In the genomic region with DNA sequence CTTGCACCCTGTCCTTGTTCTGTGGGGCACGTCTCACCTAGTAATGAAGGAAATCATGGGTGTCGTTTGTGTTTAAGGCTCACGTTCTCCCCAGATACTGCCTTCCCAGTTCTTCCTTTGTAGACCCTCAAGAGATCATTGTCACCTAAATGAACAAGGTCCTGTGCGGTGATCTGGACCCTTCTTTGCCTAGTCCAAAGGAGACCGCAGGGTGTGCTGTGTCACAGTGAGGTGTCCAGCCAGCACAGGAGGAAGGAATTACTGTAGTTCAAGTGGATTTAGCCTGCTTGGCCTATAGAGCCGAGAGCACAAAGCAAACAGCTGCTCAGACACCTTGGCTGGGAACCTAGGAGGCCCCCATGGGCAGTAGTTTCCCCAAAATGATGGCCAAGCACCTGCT, we compare ENCODE assay signal across 16 cellular contexts. TPM values are rescaled to one million over a fixed set of nuclear protein-coding genes. Genes with fewer than 3 reads are reported as not detected.
DNase-seq lines count a peak whose midpoint lies in the region; ATAC-seq, FAIRE-seq and TF ChIP-seq lines count a peak whose summit lies in the region.
"Had no signal": no experiment of that assay in that cellular context is flagged by ENCODE, and none has a peak within 500 bp of the region (broad histone marks: within the 10 kb centered on the region; RNA-seq: fewer than 3 reads in every experiment).

No MANE protein-coding gene starts in this region.

- no peaks in the 10 kb centered on the region for H3K36me3 Mint-ChIP-seq in stimulated activated effector memory CD8-positive, alpha-beta T cell treated with anti-CD3 and anti-CD28 coated beads, Interleukin-12 subunit alpha, Interleukin-12 subunit beta, amount 100 ng/mL, for 72 hours
- H3K36me3 Mint-ChIP-seq: CD4-positive, alpha-beta memory T cell had no signal

- H4K20me1 ChIP-seq in HepG2 (ENCODE audit: insufficient read depth, low read length) (no peaks in the 10 kb centered on the region), K562 (replicated peaks; ENCODE audit: control insufficient read depth, insufficient read depth, low read length) (no peaks in the 10 kb centered on the region)

- no peak for TF ChIP-seq RAD21 in HepG2 (CRISPR knock-in tag; IDR thresholded peaks at IDR 0.05)
- TF ChIP-seq RAD21 in K562 (CRISPR knock-in tag; conservative IDR thresholded peaks at IDR 0.05 in 1 of 2, IDR thresholded peaks at IDR 0.05 in 1 of 2), result no peak

- H3K4me3 ChIP-seq in HepG2 (replicated peaks in 1 of 3; ENCODE audit: insufficient read depth in 1 of 3, low read depth in 2 of 3, low read length in 3 of 3) (0 out of 6 replicates have a peak overlapping the region, but pooled peaks of 1 of the 3 experiments have one; percentile 33), right lobe of liver (no peak overlapping the region), K562 (no peak overlapping the region), mesenchymal stem cell (ENCODE audit: insufficient read depth in 1 of 2, low read depth in 1 of 2, low read length in 2 of 2) (no peak overlapping the region), colonic mucosa (no peak overlapping the region)

- H2BK12ac ChIP-seq in mesenchymal stem cell (ENCODE audit: low read length in 2 of 2), result no peak overlapping the region

- peaks cover 3% of the 10 kb centered on the region for H3K9me3 Mint-ChIP-seq in stimulated activated effector memory CD8-positive, alpha-beta T cell treated with anti-CD3 and anti-CD28 coated beads, Interleukin-12 subunit alpha, Interleukin-12 subunit beta, amount 100 ng/mL, for 72 hours

- intact Hi-C loops in HepG2 (cut with micrococcal nuclease; ENCODE audit: unreplicated experiment) (no loop called here), right lobe of liver (cut with DNase I) (no loop called here), K562 (cut with micrococcal nuclease) (no loop called here), colonic mucosa (cut with DNase I) (no loop called here)

- H3K4me1 ChIP-seq in HepG2 (ENCODE audit: insufficient read depth, low read length) (peaks cover 14% of the 10 kb centered on the region), right lobe of liver (no peaks in the 10 kb centered on the region), K562 (replicated peaks in 1 of 2; ENCODE audit: control insufficient read depth in 2 of 2, insufficient read depth in 2 of 2, low read length in 2 of 2) (peaks cover 11 to 14% of the 10 kb centered on the region in 2 experiments; a peak in 3 of 5 replicates), mesenchymal stem cell (ENCODE audit: control insufficient read depth, insufficient read depth, low read depth, low read length) (peaks cover 18% of the 10 kb centered on the region), colonic mucosa (no peaks in the 10 kb centered on the region)

- peak; percentile 76 for ATAC-seq in HepG2
- ATAC-seq in right lobe of liver, result no peak
- ATAC-seq in K562, result peak; percentile 58
- ATAC-seq in stimulated activated effector memory CD8-positive, alpha-beta T cell treated with anti-CD3 and anti-CD28 coated beads, Interleukin-12 subunit alpha, Interleukin-12 subunit beta, amount 100 ng/mL, for 72 hours, result no peak

- TF ChIP-seq EP300 in HepG2 (IDR thresholded peaks at IDR 0.05; ENCODE audit: low read depth in 2 of 2, low read length in 2 of 2) (no peak), HepG2 (CRISPR knock-in tag; IDR thresholded peaks at IDR 0.05; ENCODE audit: borderline replicate concordance) (no peak), K562 (IDR thresholded peaks at IDR 0.05; ENCODE audit: low read length) (no peak)

- H3K23ac ChIP-seq in mesenchymal stem cell (ENCODE audit: low read length in 2 of 2), result no peak overlapping the region

- no peak overlapping the region for H3K18ac ChIP-seq in mesenchymal stem cell (ENCODE audit: low read depth in 1 of 2, low read length in 2 of 2)

- H2AK5ac ChIP-seq in mesenchymal stem cell (ENCODE audit: low read length, severe bottlenecking), result peak overlapping the region; percentile 30

- no peak overlapping the region for H4K91ac ChIP-seq in mesenchymal stem cell (ENCODE audit: low read length)

- H3K27me3 ChIP-seq in HepG2 (ENCODE audit: control insufficient read depth in 1 of 2, insufficient read depth in 2 of 2, low read length in 2 of 2) (peaks cover 0 to 51% of the 10 kb centered on the region in 2 experiments; a peak in 3 of 5 replicates), right lobe of liver (no peaks in the 10 kb centered on the region), K562 (ENCODE audit: control insufficient read depth in 2 of 2, insufficient read depth in 2 of 2, low read length in 2 of 2) (peaks cover 27 to 58% of the 10 kb centered on the region in 2 experiments; a peak in 4 of 5 replicates), mesenchymal stem cell (ENCODE audit: control insufficient read depth in 1 of 2, insufficient read depth in 1 of 2, low read length in 2 of 2) (peaks cover 0 to 2% of the 10 kb centered on the region in 2 experiments), colonic mucosa (no peaks in the 10 kb centered on the region)
- H3K27me3 ChIP-seq: BE2C had no signal

- H3K4me3 Mint-ChIP-seq in stimulated activated effector memory CD8-positive, alpha-beta T cell treated with anti-CD3 and anti-CD28 coated beads, Interleukin-12 subunit alpha, Interleukin-12 subunit beta, amount 100 ng/mL, for 72 hours, result no peak overlapping the region
- H3K4me3 Mint-ChIP-seq: CD4-positive, alpha-beta memory T cell had no signal

- in situ Hi-C loops in HepG2 (cut with HindIII; ENCODE audit: extremely low pct_ligation_motif_present, low pct_unique_long_range_greater_than_20kb) (no loop called here), K562 (cut with MboI) (no loop called here)

- CTCF ChIA-PET in HepG2 (lab: Yijun Ruan, JAX; ENCODE audit: low intra/inter-chr PET ratio, low total read pairs), result no interaction called here
- CTCF ChIA-PET in K562 (lab: Yijun Ruan, JAX; ENCODE audit: low intra/inter-chr PET ratio), result no interaction called here

- FAIRE-seq in HepG2 (lab: Jason Lieb, UNC), result no peak
- no peak for FAIRE-seq in K562 (lab: Jason Lieb, UNC)
- FAIRE-seq: A204.1, G401.6, GM12891, H54 had no signal

- H3K36me3 ChIP-seq in HepG2 (replicated peaks in 1 of 2; ENCODE audit: control insufficient read depth in 1 of 2, insufficient read depth in 2 of 2, low read length in 2 of 2) (no peaks in the 10 kb centered on the region), right lobe of liver (no peaks in the 10 kb centered on the region), K562 (ENCODE audit: control insufficient read depth, insufficient read depth, low read length) (no peaks in the 10 kb centered on the region), mesenchymal stem cell (ENCODE audit: control insufficient read depth in 1 of 2, insufficient read depth in 2 of 2, low read depth in 1 of 2, low read length in 2 of 2) (no peaks in the 10 kb centered on the region), colonic mucosa (no peaks in the 10 kb centered on the region)
- H3K36me3 ChIP-seq: BE2C had no signal

- DNase-seq in HepG2 (ENCODE audit: low spot score) (no peak), right lobe of liver (no peak), K562 (ENCODE audit: extremely low read depth in 1 of 4, low spot score in 3 of 4) (peak in 1 of 4 experiments; percentile 16), mesenchymal stem cell (no peak), colonic mucosa (no peak), cerebellum (ENCODE audit: low spot score) (no peak)
- no peak for DNase-seq in stimulated activated effector memory CD8-positive, alpha-beta T cell treated with anti-CD3 and anti-CD28 coated beads, Interleukin-12 subunit alpha, Interleukin-12 subunit beta, amount 100 ng/mL, for 72 hours (ENCODE audit: low spot score in 2 of 2)
- DNase-seq: BE2C; CD4-positive, alpha-beta memory T cell; DMS79 had no signal

- H4K8ac ChIP-seq in mesenchymal stem cell (ENCODE audit: low read length), result no peak overlapping the region

- no peak overlapping the region for H3K14ac ChIP-seq in mesenchymal stem cell (ENCODE audit: low read length in 2 of 2)

- TF ChIP-seq CTCF in HepG2 (CRISPR knock-in tag; IDR thresholded peaks at IDR 0.05) (no peak), right lobe of liver (IDR thresholded peaks at IDR 0.05) (no peak), K562 (IDR thresholded peaks at IDR 0.05 in 2 of 3, conservative IDR thresholded peaks at IDR 0.05 in 1 of 3; ENCODE audit: insufficient read depth in 2 of 3, low read depth in 1 of 3, low read length in 3 of 3) (no peak), colonic mucosa (IDR thresholded peaks at IDR 0.05) (no peak)

- no peak overlapping the region for H3K27ac Mint-ChIP-seq in stimulated activated effector memory CD8-positive, alpha-beta T cell treated with anti-CD3 and anti-CD28 coated beads, Interleukin-12 subunit alpha, Interleukin-12 subunit beta, amount 100 ng/mL, for 72 hours
- H3K27ac Mint-ChIP-seq: CD4-positive, alpha-beta memory T cell had no signal

- H3K27ac ChIP-seq in HepG2 (ENCODE audit: extremely low read length, insufficient read depth, low read length), result no peak overlapping the region
- no peak overlapping the region for H3K27ac ChIP-seq in right lobe of liver
- H3K27ac ChIP-seq in K562 (ENCODE audit: extremely low read depth, low read depth, low read length), result no peak overlapping the region
- no peak overlapping the region for H3K27ac ChIP-seq in mesenchymal stem cell (ENCODE audit: low read length, poor library complexity, severe bottlenecking)
- no peak overlapping the region for H3K27ac ChIP-seq in colonic mucosa
- H3K27ac ChIP-seq: C4-2B, HL-60 had no signal

- H3K9me3 ChIP-seq in HepG2 (ENCODE audit: low read length) (no peaks in the 10 kb centered on the region), right lobe of liver (no peaks in the 10 kb centered on the region), K562 (replicated peaks; ENCODE audit: control insufficient read depth, insufficient read depth, low read depth, low read length) (no peaks in the 10 kb centered on the region), mesenchymal stem cell (ENCODE audit: control insufficient read depth, low read length) (no peaks in the 10 kb centered on the region), colonic mucosa (no peaks in the 10 kb centered on the region)
- H3K9me3 ChIP-seq: BE2C had no signal

- H2BK120ac ChIP-seq in mesenchymal stem cell (ENCODE audit: low read depth, low read length), result no peak overlapping the region

- no peaks in the 10 kb centered on the region for H3K79me2 ChIP-seq in HepG2 (ENCODE audit: insufficient read depth, low read length)
- H3K79me2 ChIP-seq in K562 (ENCODE audit: control insufficient read depth, insufficient read depth, low read length), result no peaks in the 10 kb centered on the region

- BruUV-seq in HepG2 (replicated peaks; lab: Mats Ljungman, UMichigan), result no TSS peak
- BruUV-seq in K562 (replicated peaks; lab: Mats Ljungman, UMichigan), result no TSS peak

- H3K9ac ChIP-seq in HepG2 (ENCODE audit: insufficient read depth, low read depth, low read length) (no peak overlapping the region), K562 (ENCODE audit: insufficient read depth in 1 of 2, low read depth in 2 of 2, low read length in 2 of 2) (no peak overlapping the region), mesenchymal stem cell (ENCODE audit: low read length) (no peak overlapping the region), colonic mucosa (ENCODE audit: low read depth in 2 of 2, low read length in 2 of 2) (no peak overlapping the region)

- H2BK15ac ChIP-seq in mesenchymal stem cell (ENCODE audit: low read depth, poor library complexity, severe bottlenecking), result no peak overlapping the region

- POLR2A ChIA-PET in HepG2 (lab: Yijun Ruan, JAX) (no interaction called here), K562 (lab: Yijun Ruan, JAX) (interaction anchor here (0.6 to 1.5 kb wide), 2 partner anchors 13 to 123 kb away, joined by 3 to 5 read pairs; no protein-coding TSS in a partner anchor)

- H2BK5ac ChIP-seq in mesenchymal stem cell (ENCODE audit: low read depth, low read length, poor library complexity, severe bottlenecking), result no peak overlapping the region

- H3K4me2 ChIP-seq in HepG2 (ENCODE audit: low read depth, low read length) (no peak overlapping the region), K562 (ENCODE audit: insufficient read depth, low read length) (no peak overlapping the region), mesenchymal stem cell (ENCODE audit: low read length, poor library complexity, severe bottlenecking) (no peak overlapping the region)

- no peak overlapping the region for H2AFZ ChIP-seq in HepG2 (ENCODE audit: low read length)
- H2AFZ ChIP-seq in K562 (ENCODE audit: low read depth, low read length), result no peak overlapping the region
- H2AFZ ChIP-seq in mesenchymal stem cell (ENCODE audit: low read depth, low read length), result no peak overlapping the region

- H3K4me1 Mint-ChIP-seq in stimulated activated effector memory CD8-positive, alpha-beta T cell treated with anti-CD3 and anti-CD28 coated beads, Interleukin-12 subunit alpha, Interleukin-12 subunit beta, amount 100 ng/mL, for 72 hours, result peaks cover 13% of the 10 kb centered on the region
- H3K4me1 Mint-ChIP-seq: CD4-positive, alpha-beta memory T cell had no signal

- WGBS in HepG2 (ENCODE audit: low lambda C conversion rate), result 48% methylated on average over 5 of the region's 6 CpGs
- WGBS in right lobe of liver (ENCODE audit: insufficient coverage, low coverage, low lambda C conversion rate, missing lambda C conversion rate), result 82% methylated on average over 2 of the region's 6 CpGs
- 15% methylated on average over 6 of the region's 6 CpGs for WGBS in K562 (ENCODE audit: insufficient coverage, low coverage, missing lambda C conversion rate)
- WGBS in mesenchymal stem cell, result 93% methylated on average over 6 of the region's 6 CpGs

- H3K9me1 ChIP-seq in K562 (ENCODE audit: control insufficient read depth, insufficient read depth, low read length), result no peaks in the 10 kb centered on the region

- no peaks in the 10 kb centered on the region for H3K79me1 ChIP-seq in mesenchymal stem cell (replicated peaks; ENCODE audit: low read length, poor library complexity, severe bottlenecking)

- TF ChIP-seq POLR2A in HepG2 (IDR thresholded peaks at IDR 0.05; ENCODE audit: insufficient read depth in 1 of 2, low read depth in 2 of 2, low read length in 2 of 2) (no peak), right lobe of liver (IDR thresholded peaks at IDR 0.05) (no peak), K562 (conservative IDR thresholded peaks at IDR 0.05) (no peak)

- H3K4ac ChIP-seq in mesenchymal stem cell (ENCODE audit: low read depth in 1 of 2, low read length in 2 of 2), result no peak overlapping the region

RNA-seq across cellular contexts. Expression of gene PPFIA1, which starts 19.6 kb away (rescaled TPM):
- total RNA-seq in HepG2 (2016; rRNA removed; fragmentation: Illumina TruSeq; extraction: Trizol), result 27.3 and 29.9 TPM in 2 replicates
- total RNA-seq in HepG2 (2016; cell fraction: cytosol; rRNA removed; fragmentation: Illumina TruSeq; extraction: Trizol; ENCODE audit: low read depth), result 68.7 and 75.4 TPM in 2 replicates
- total RNA-seq in HepG2 (2016; cell fraction: insoluble cytoplasmic fraction; rRNA removed; fragmentation: Illumina TruSeq; extraction: Trizol), result 26.9 and 30.3 TPM in 2 replicates
- total RNA-seq in HepG2 (2016; cell fraction: membrane; rRNA removed; fragmentation: Illumina TruSeq; extraction: Trizol), result 22.7 and 22.8 TPM in 2 replicates
- total RNA-seq in HepG2 (2016; cell fraction: nucleus; rRNA removed; fragmentation: Illumina TruSeq; extraction: Trizol), result 29.3 and 30.4 TPM in 2 replicates
- polyA plus RNA-seq in HepG2 (2011; rRNA removed), result 45.2 and 48.0 TPM in 2 replicates
- polyA plus RNA-seq in HepG2 (2011; cell fraction: cytosol; rRNA removed), result 32.6 and 45.4 TPM in 2 replicates
- polyA plus RNA-seq in HepG2 (2011; cell fraction: nucleus; rRNA removed), result 60.5 and 68.2 TPM in 2 replicates
- polyA plus RNA-seq in HepG2 (2012), result 18.1 and 18.8 TPM in 2 replicates
- 1.4 and 2.3 TPM in 2 replicates for polyA plus RNA-seq in HepG2 (2016; cell fraction: cytosol; fragmentation: Illumina TruSeq; extraction: Trizol; ENCODE audit: low read depth)
- polyA plus RNA-seq in HepG2 (2016; cell fraction: insoluble cytoplasmic fraction; fragmentation: Illumina TruSeq; extraction: Trizol; ENCODE audit: low read depth), result 18.5 and 22.6 TPM in 2 replicates
- 5.3 and 7.1 TPM in 2 replicates for polyA plus RNA-seq in HepG2 (2016; cell fraction: membrane; fragmentation: Illumina TruSeq; extraction: Trizol; ENCODE audit: low read depth)
- 38.7 and 39.4 TPM in 2 replicates for polyA plus RNA-seq in HepG2 (2016; cell fraction: nucleus; fragmentation: Illumina TruSeq; extraction: Trizol; ENCODE audit: insufficient read depth, low read depth)
- 94.3 and 206 TPM in 2 replicates for polyA minus RNA-seq in HepG2 (2011; rRNA and poly(A)+ RNA removed; ENCODE audit: low replicate concordance)
- 31.2 and 40.4 TPM in 2 replicates for polyA minus RNA-seq in HepG2 (2011; cell fraction: cytosol; rRNA and poly(A)+ RNA removed)
- polyA minus RNA-seq in HepG2 (2011; cell fraction: nucleus; rRNA and poly(A)+ RNA removed), result 59.9 and 69.0 TPM in 2 replicates
- total RNA-seq in right lobe of liver, result 10 to 100 TPM; 21.1 to 27.0 (median 22.7) TPM
- 221 and 294 TPM in 2 replicates for total RNA-seq in K562 (2011; cell fraction: chromatin; rRNA removed; ENCODE audit: low replicate concordance)
- total RNA-seq in K562 (2011; cell fraction: nucleolus; rRNA removed), result 104 and 111 TPM in 2 replicates
- 162 and 166 TPM in 2 replicates for total RNA-seq in K562 (2011; cell fraction: nucleoplasm; rRNA removed)
- total RNA-seq in K562 (2014; rRNA removed), result 24.9 and 26.0 TPM in 2 replicates
- 28.5 and 31.6 TPM in 2 replicates for total RNA-seq in K562 (2014; rRNA removed; fragmentation: Illumina TruSeq; extraction: Trizol)
- total RNA-seq in K562 (2015; rRNA removed; fragmentation: Illumina TruSeq; extraction: Trizol), result 28.9 and 30.3 TPM in 2 replicates
- 33.1 and 38.4 TPM in 2 replicates for total RNA-seq in K562 (2021)
- polyA plus RNA-seq in K562 (2011; rRNA removed), result 41.5 and 48.0 TPM in 2 replicates
- 42.0 and 45.8 TPM in 2 replicates for polyA plus RNA-seq in K562 (2011; cell fraction: cytosol; rRNA removed)
- 107 and 119 TPM in 2 replicates for polyA plus RNA-seq in K562 (2011; cell fraction: nucleus; rRNA removed)
- polyA plus RNA-seq in K562 (2012), result 26.5 and 28.1 TPM in 2 replicates
- 36.2 and 39.5 TPM in 2 replicates for polyA plus RNA-seq in K562 (2014; fragmentation: Illumina TruSeq; extraction: Trizol)
- polyA plus RNA-seq in K562 (2014; fragmentation: Nextera tagmentation; extraction: Ambion mirVana), result 10 to 100 TPM in 1 of 2 experiments, 1 to 10 TPM in 1; 9.9 to 13.3 TPM
- 27.4 and 31.0 TPM in 2 replicates for polyA plus RNA-seq in K562 (2014; rRNA removed)
- polyA minus RNA-seq in K562 (2011; rRNA and poly(A)+ RNA removed), result 76.5 and 78.4 TPM in 2 replicates
- polyA minus RNA-seq in K562 (2011; cell fraction: cytosol; rRNA and poly(A)+ RNA removed), result 27.9 and 43.6 TPM in 2 replicates
- polyA minus RNA-seq in K562 (2011; cell fraction: nucleus; rRNA and poly(A)+ RNA removed), result 46.0 and 70.8 TPM in 2 replicates
- polyA plus RNA-seq in mesenchymal stem cell (2013, experiment 1 of 2), result 25.2 TPM
- polyA plus RNA-seq in mesenchymal stem cell (2013, experiment 2 of 2), result 25.0 TPM
- 10 to 100 TPM; 46.9 to 47.5 TPM for total RNA-seq in colonic mucosa
- total RNA-seq in cerebellum, result 45.7 TPM

RNA-seq across cellular contexts. Expression of gene FADD, which starts 47.8 kb away (rescaled TPM):
- 21.4 and 22.2 TPM in 2 replicates for total RNA-seq in HepG2 (2016; rRNA removed; fragmentation: Illumina TruSeq; extraction: Trizol)
- 5.0 and 5.9 TPM in 2 replicates for total RNA-seq in HepG2 (2016; cell fraction: cytosol; rRNA removed; fragmentation: Illumina TruSeq; extraction: Trizol; ENCODE audit: low read depth)
- 20.6 and 22.3 TPM in 2 replicates for total RNA-seq in HepG2 (2016; cell fraction: insoluble cytoplasmic fraction; rRNA removed; fragmentation: Illumina TruSeq; extraction: Trizol)
- 13.7 and 13.9 TPM in 2 replicates for total RNA-seq in HepG2 (2016; cell fraction: membrane; rRNA removed; fragmentation: Illumina TruSeq; extraction: Trizol)
- total RNA-seq in HepG2 (2016; cell fraction: nucleus; rRNA removed; fragmentation: Illumina TruSeq; extraction: Trizol), result 9.1 and 12.1 TPM in 2 replicates
- 14.2 and 14.9 TPM in 2 replicates for polyA plus RNA-seq in HepG2 (2011; rRNA removed)
- 16.0 and 16.7 TPM in 2 replicates for polyA plus RNA-seq in HepG2 (2011; cell fraction: cytosol; rRNA removed)
- polyA plus RNA-seq in HepG2 (2011; cell fraction: nucleus; rRNA removed), result 7.8 and 9.6 TPM in 2 replicates
- 10.4 and 12.8 TPM in 2 replicates for polyA plus RNA-seq in HepG2 (2012)
- 3.2 TPM in 2 replicates for polyA plus RNA-seq in HepG2 (2016; cell fraction: cytosol; fragmentation: Illumina TruSeq; extraction: Trizol; ENCODE audit: low read depth)
- polyA plus RNA-seq in HepG2 (2016; cell fraction: insoluble cytoplasmic fraction; fragmentation: Illumina TruSeq; extraction: Trizol; ENCODE audit: low read depth), result 20.0 and 20.2 TPM in 2 replicates
- polyA plus RNA-seq in HepG2 (2016; cell fraction: membrane; fragmentation: Illumina TruSeq; extraction: Trizol; ENCODE audit: low read depth), result 7.0 and 7.9 TPM in 2 replicates
- 15.0 and 15.1 TPM in 2 replicates for polyA plus RNA-seq in HepG2 (2016; cell fraction: nucleus; fragmentation: Illumina TruSeq; extraction: Trizol; ENCODE audit: insufficient read depth, low read depth)
- polyA minus RNA-seq in HepG2 (2011; rRNA and poly(A)+ RNA removed; ENCODE audit: low replicate concordance), result 21.5 and 78.8 TPM in 2 replicates
- polyA minus RNA-seq in HepG2 (2011; cell fraction: cytosol; rRNA and poly(A)+ RNA removed), result 8.5 and 9.1 TPM in 2 replicates
- polyA minus RNA-seq in HepG2 (2011; cell fraction: nucleus; rRNA and poly(A)+ RNA removed), result 8.6 and 9.7 TPM in 2 replicates
- total RNA-seq in right lobe of liver, result 10 to 100 TPM in 3 of 6 experiments, 1 to 10 TPM in 3; 8.8 to 17.5 (median 10.6) TPM
- 9.8 and 23.6 TPM in 2 replicates for total RNA-seq in K562 (2011; cell fraction: chromatin; rRNA removed; ENCODE audit: low replicate concordance)
- total RNA-seq in K562 (2011; cell fraction: nucleolus; rRNA removed), result 23.6 and 28.0 TPM in 2 replicates
- total RNA-seq in K562 (2011; cell fraction: nucleoplasm; rRNA removed), result 17.0 and 17.6 TPM in 2 replicates
- total RNA-seq in K562 (2014; rRNA removed), result 20.1 and 20.4 TPM in 2 replicates
- 15.5 and 17.2 TPM in 2 replicates for total RNA-seq in K562 (2014; rRNA removed; fragmentation: Illumina TruSeq; extraction: Trizol)
- total RNA-seq in K562 (2015; rRNA removed; fragmentation: Illumina TruSeq; extraction: Trizol), result 18.4 and 20.9 TPM in 2 replicates
- 24.1 and 26.2 TPM in 2 replicates for total RNA-seq in K562 (2021)
- polyA plus RNA-seq in K562 (2011; rRNA removed), result 23.6 and 26.9 TPM in 2 replicates
- polyA plus RNA-seq in K562 (2011; cell fraction: cytosol; rRNA removed), result 24.3 and 37.3 TPM in 2 replicates
- polyA plus RNA-seq in K562 (2011; cell fraction: nucleus; rRNA removed), result 11.2 and 14.3 TPM in 2 replicates
- polyA plus RNA-seq in K562 (2012), result 20.7 and 23.8 TPM in 2 replicates
- polyA plus RNA-seq in K562 (2014; fragmentation: Illumina TruSeq; extraction: Trizol), result 17.2 and 17.7 TPM in 2 replicates
- polyA plus RNA-seq in K562 (2014; fragmentation: Nextera tagmentation; extraction: Ambion mirVana), result under 1 TPM; 0.29 to 0.30 TPM
- polyA plus RNA-seq in K562 (2014; rRNA removed), result 26.7 and 28.7 TPM in 2 replicates
- 17.5 and 22.8 TPM in 2 replicates for polyA minus RNA-seq in K562 (2011; rRNA and poly(A)+ RNA removed)
- 13.8 and 19.3 TPM in 2 replicates for polyA minus RNA-seq in K562 (2011; cell fraction: cytosol; rRNA and poly(A)+ RNA removed)
- 17.8 and 23.5 TPM in 2 replicates for polyA minus RNA-seq in K562 (2011; cell fraction: nucleus; rRNA and poly(A)+ RNA removed)
- 30.7 TPM for polyA plus RNA-seq in mesenchymal stem cell (2013, experiment 1 of 2)
- polyA plus RNA-seq in mesenchymal stem cell (2013, experiment 2 of 2), result 31.4 TPM
- 10 to 100 TPM; 36.6 to 37.7 TPM for total RNA-seq in colonic mucosa
- total RNA-seq in cerebellum, result 11.2 TPM

Comparison
In these comparisons a context has a peak if more than half of its experiments do, and no peak if none do; other contexts are left out.
1. ATAC-seq: peak in HepG2 (single experiment) and K562 (single experiment); none in right lobe of liver (0 of 4) and stimulated activated effector memory CD8-positive, alpha-beta T cell treated with anti-CD3 and anti-CD28 coated beads, Interleukin-12 subunit alpha, Interleukin-12 subunit beta, amount 100 ng/mL, for 72 hours (single experiment).